Comparison of ENCODE assay signal across 8 cellular contexts in the genomic region with DNA sequence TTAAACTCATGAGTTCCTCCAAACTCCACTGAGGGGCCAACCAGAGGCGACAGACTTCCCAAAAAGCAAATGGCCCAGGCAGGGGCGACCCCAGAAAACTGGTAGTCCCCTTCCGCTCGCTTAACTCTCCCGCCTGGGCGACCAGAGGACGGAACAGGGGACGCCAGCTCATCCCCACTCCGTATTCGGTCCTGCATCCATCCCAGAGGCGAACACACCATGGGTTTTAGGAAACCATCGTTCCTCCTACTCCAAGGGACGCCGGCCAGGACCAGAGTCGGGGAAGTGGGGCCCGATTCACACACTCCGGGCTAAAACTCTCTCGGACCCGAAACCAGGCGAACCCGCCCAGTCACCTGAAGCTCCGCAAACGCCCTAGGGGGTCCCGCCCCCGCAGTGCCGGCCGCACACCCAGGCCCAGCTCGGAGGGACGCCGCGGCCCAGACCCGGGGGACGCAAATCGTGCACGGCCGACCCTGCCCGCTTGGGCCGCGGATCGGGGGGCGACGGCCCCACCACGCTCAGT. TPM values are rescaled to one million over a fixed set of nuclear protein-coding genes. Genes with fewer than 3 reads are reported as not detected.
A peak's percentile ranks its signal among the peaks of the same experiment; 100 is the strongest.
DNase-seq lines count a peak whose midpoint lies in the region; ATAC-seq and TF ChIP-seq lines count a peak whose summit lies in the region.

No MANE protein-coding gene starts in this region.

- intact Hi-C loops in MCF 10A (cut with micrococcal nuclease) = loop anchor here (2.0 kb wide), 1 partner anchor 77 kb away; no protein-coding TSS in a partner anchor

- BruUV-seq in MCF 10A (replicated peaks; lab: Mats Ljungman, UMichigan) = no TSS peak

- H3K36me3 Mint-ChIP-seq in T-cell (peaks cover 3% of the 10 kb centered on the region), MCF 10A (ENCODE audit: insufficient read depth, unreplicated experiment) (peaks cover 7% of the 10 kb centered on the region), immature natural killer cell (no peaks in the 10 kb centered on the region)

- TF ChIP-seq CTCF in MCF 10A (IDR thresholded peaks at IDR 0.05; ENCODE audit: unreplicated experiment) = no peak

- POLR2A ChIA-PET in T-cell (lab: Charles Lee) (no interaction called here), MCF 10A (lab: Yijun Ruan, JAX) (interaction anchor here (0.5 to 8.7 kb wide), 31 partner anchors 10 to 1447 kb away, joined by 3 to 143 read pairs (median 5); a partner anchor contains a TSS)

- no peaks in the 10 kb centered on the region for H3K27me3 Mint-ChIP-seq in T-cell
- no peaks in the 10 kb centered on the region for H3K27me3 Mint-ChIP-seq in MCF 10A (ENCODE audit: insufficient read depth, unreplicated experiment)
- peaks cover 2 to 11% (median 7%) of the 10 kb centered on the region in 3 donors for H3K27me3 Mint-ChIP-seq in immature natural killer cell (ENCODE audit: low read depth in 3 of 3)

- ATAC-seq in GM19025 (IDR thresholded peaks at IDR 0.05; ENCODE audit: low read depth, unreplicated experiment) = peak; percentile 33
- peak; percentile 38 for ATAC-seq in HG03159 (IDR thresholded peaks at IDR 0.05; ENCODE audit: unreplicated experiment)
- ATAC-seq in T-cell (replicated peaks in 1 of 4) = peak; percentile 19 to 41 (median 36)

- H3K27ac Mint-ChIP-seq in T-cell (peak overlapping the region; percentile 79 to 91), MCF 10A (ENCODE audit: low read depth, unreplicated experiment) (peak overlapping the region; percentile 95), immature natural killer cell (peak overlapping the region; percentile 35 to 93 (median 65))

- H3K4me1 Mint-ChIP-seq in T-cell (peaks cover 49 to 58% (median 56%) of the 10 kb centered on the region in 3 donors), MCF 10A (ENCODE audit: insufficient read depth, unreplicated experiment) (peaks cover 35% of the 10 kb centered on the region), immature natural killer cell (peaks cover 34 to 66% of the 10 kb centered on the region in 2 donors)

- H3K9me3 Mint-ChIP-seq in T-cell (peaks cover 0 to 6% (median 0%) of the 10 kb centered on the region in 3 donors), MCF 10A (ENCODE audit: unreplicated experiment) (no peaks in the 10 kb centered on the region), immature natural killer cell (no peaks in the 10 kb centered on the region)

- CTCF ChIA-PET in T-cell (lab: Charles Lee) (interaction anchor here (0.6 to 1.4 kb wide), 5 partner anchors 10 to 1133 kb away, joined by 3 to 6 read pairs (median 3); no protein-coding TSS in a partner anchor), MCF 10A (lab: Yijun Ruan, JAX) (interaction anchor here (0.5 to 4.7 kb wide), 13 partner anchors 14 to 1042 kb away, joined by 3 to 33 read pairs (median 4); no protein-coding TSS in a partner anchor)

- DNase-seq in AML-193 (lab: John Stamatoyannopoulos, UW) (peak; percentile 14 to 16), T-cell (peak in 16 of 34 experiments; percentile 0 to 20 (median 6)), MCF 10A (ENCODE audit: unreplicated experiment) (peak; percentile 40), immature natural killer cell (no peak), NCI-H1048 (lab: John Stamatoyannopoulos, UW) (no peak)
- peak; percentile 4 to 6 for DNase-seq in stimulated activated CD4-positive, alpha-beta T cell treated with anti-CD3 and anti-CD28 coated beads, Interleukin-15, amount 100 ng/mL, for 1 hour (ENCODE audit: low read depth in 1 of 2, low spot score in 1 of 2)

- peak overlapping the region; percentile 95 to 96 (median 96) for H3K4me3 Mint-ChIP-seq in T-cell
- H3K4me3 Mint-ChIP-seq in MCF 10A (ENCODE audit: unreplicated experiment) = peak overlapping the region; percentile 94
- peak overlapping the region; percentile 87 to 95 (median 91) for H3K4me3 Mint-ChIP-seq in immature natural killer cell

RNA-seq across cellular contexts. Expression of a gene that starts 0.5 kb away (rescaled TPM):
- total RNA-seq in T-cell (10 to 100 TPM; 14.7 to 18.9 (median 16.7) TPM), MCF 10A (2022) (37.0 and 38.2 TPM in 2 replicates)
- 10 to 100 TPM in 2 of 3 donors, 1 to 10 TPM in 1; 5.9 to 13.8 (median 11.3) TPM for polyA plus RNA-seq in immature natural killer cell

Comparison
In these comparisons a context has a peak if more than half of its experiments do, and no peak if none do; other contexts are left out.
1. DNase-seq: peak in AML-193 (2 of 2), MCF 10A (single experiment) and stimulated activated CD4-positive, alpha-beta T cell treated with anti-CD3 and anti-CD28 coated beads, Interleukin-15, amount 100 ng/mL, for 1 hour (2 of 2); none in immature natural killer cell (0 of 3) and NCI-H1048 (single experiment).
2. Peak in every context shown above with its lines, with median percentiles within 50 percentile points of each other: ATAC-seq, H3K27ac Mint-ChIP-seq and H3K4me3 Mint-ChIP-seq.